Comparison of ENCODE assay signal across 15 cellular contexts in genomic region chr4:184396570-184397515, GRCh38.
DNase-seq lines count a peak whose midpoint lies in the region; ATAC-seq and TF ChIP-seq lines count a peak whose summit lies in the region.
"Had no signal": no experiment of that assay in that cellular context is flagged by ENCODE, and none has a peak within 500 bp of the region (broad histone marks: within the 10 kb centered on the region; RNA-seq: fewer than 3 reads in every experiment).

No MANE protein-coding gene starts in this region.

- no peak for TF ChIP-seq EP300 in stomach (IDR thresholded peaks at IDR 0.05)

- H3K27me3 Mint-ChIP-seq in activated CD8-positive, alpha-beta memory T cell treated with anti-CD3 and anti-CD28 coated beads, Interleukin-2, amount 10 ng/mL, durations not matched to agents 7 days and 5 days, result no peaks in the 10 kb centered on the region

- H3K4me1 ChIP-seq in Karpas-422 (ENCODE audit: low read length), result peaks cover 53% of the 10 kb centered on the region
- peaks cover 7 to 79% (median 28%) of the 10 kb centered on the region in 4 donors for H3K4me1 ChIP-seq in stomach

- no peaks in the 10 kb centered on the region for H3K79me2 ChIP-seq in Karpas-422 (ENCODE audit: low read length)

- TF ChIP-seq CTCF in stomach (IDR thresholded peaks at IDR 0.05), result no peak

- H3K27ac ChIP-seq in Karpas-422 (ENCODE audit: low read length) (peak overlapping the region; percentile 99), caudate nucleus (ENCODE audit: low read depth, low read length) (peak overlapping the region; percentile 76), stomach (peak overlapping the region in 4 of 5 donors; percentile 53 to 76 (median 66))
- H3K27ac ChIP-seq: cardiac muscle cell, epithelial cell of prostate, suprapubic skin had no signal

- H2AFZ ChIP-seq in Karpas-422 (ENCODE audit: low read length), result no peak overlapping the region

- peak overlapping the region; percentile 67 for H3K9ac ChIP-seq in Karpas-422 (ENCODE audit: low read length)

- H3K9me3 Mint-ChIP-seq in activated CD8-positive, alpha-beta memory T cell treated with anti-CD3 and anti-CD28 coated beads, Interleukin-2, amount 10 ng/mL, durations not matched to agents 7 days and 5 days (ENCODE audit: low read depth), result no peaks in the 10 kb centered on the region
- H3K9me3 Mint-ChIP-seq: neural crest cell had no signal

- peak overlapping the region; percentile 71 for H3K4me2 ChIP-seq in Karpas-422 (ENCODE audit: low read depth, low read length, poor library complexity, severe bottlenecking)

- peak overlapping the region; percentile 37 for H3K27ac Mint-ChIP-seq in activated CD8-positive, alpha-beta memory T cell treated with anti-CD3 and anti-CD28 coated beads, Interleukin-2, amount 10 ng/mL, durations not matched to agents 7 days and 5 days

- H3K4me1 Mint-ChIP-seq in activated CD8-positive, alpha-beta memory T cell treated with anti-CD3 and anti-CD28 coated beads, Interleukin-2, amount 10 ng/mL, durations not matched to agents 7 days and 5 days, result peaks cover 49% of the 10 kb centered on the region

- H3K4me3 ChIP-seq in Karpas-422 (ENCODE audit: low read length), result peak overlapping the region; percentile 32; the same call in 1 of the 2 replicates
- H3K4me3 ChIP-seq in stomach, result no peak overlapping the region
- H3K4me3 ChIP-seq: cardiac muscle cell, suprapubic skin had no signal

- no peak for DNase-seq in activated CD8-positive, alpha-beta memory T cell treated with anti-CD3 and anti-CD28 coated beads, Interleukin-2, amount 10 ng/mL, durations not matched to agents 7 days and 5 days
- DNase-seq in activated CD8-positive, alpha-beta memory T cell treated with anti-CD3 and anti-CD28 coated beads for 24 hours, result no peak
- DNase-seq in Karpas-422 (no peak), caudate nucleus (lab: John Stamatoyannopoulos, UW) (peak in 1 of 61 donors; percentile 19), stomach (no peak), activated gamma-delta T cell treated with Interleukin-2 at 50 U/mL for 16 hours (no peak), NCI-H1417 treated with DMSO at 0.1 percent for 48 hours (lab: John Stamatoyannopoulos, UW) (no peak), HuH-7.5 (ENCODE audit: low spot score) (no peak)
- DNase-seq: activated CD4-positive, alpha-beta T cell treated with anti-CD3 and anti-CD28 coated beads for 48 hours; DMS 273 treated with DMSO at 0.1 percent for 48 hours; OCI-M1 had no signal

- peak; percentile 27 for ATAC-seq in activated CD8-positive, alpha-beta memory T cell treated with anti-CD3 and anti-CD28 coated beads, Interleukin-2, amount 10 ng/mL, durations not matched to agents 7 days and 5 days

- 69 to 77% (median 74%) methylated on average over 15 of the region's 15 CpGs for WGBS in stomach, 5 donors

- no peaks in the 10 kb centered on the region for H3K9me2 ChIP-seq in Karpas-422 (replicated peaks; ENCODE audit: insufficient read depth, low read length)

- H4K20me1 ChIP-seq in Karpas-422 (ENCODE audit: insufficient read depth, low read depth, low read length), result no peaks in the 10 kb centered on the region

- no peaks in the 10 kb centered on the region for H3K9me3 ChIP-seq in Karpas-422 (ENCODE audit: low read length)
- no peaks in the 10 kb centered on the region for H3K9me3 ChIP-seq in stomach
- H3K9me3 ChIP-seq: suprapubic skin had no signal

- CTCF ChIA-PET in activated CD8-positive, alpha-beta memory T cell treated with anti-CD3 and anti-CD28 coated beads, Interleukin-2, amount 10 ng/mL, durations not matched to agents 7 days and 5 days (lab: Charles Lee), result no interaction called here

- H3K4me3 Mint-ChIP-seq in activated CD8-positive, alpha-beta memory T cell treated with anti-CD3 and anti-CD28 coated beads, Interleukin-2, amount 10 ng/mL, durations not matched to agents 7 days and 5 days, result no peak overlapping the region
- H3K4me3 Mint-ChIP-seq: neural crest cell had no signal

- H3K27me3 ChIP-seq in Karpas-422 (ENCODE audit: low read length), result no peaks in the 10 kb centered on the region
- no peaks in the 10 kb centered on the region for H3K27me3 ChIP-seq in stomach
- H3K27me3 ChIP-seq: cardiac muscle cell, suprapubic skin had no signal

- H3K36me3 ChIP-seq in Karpas-422 (ENCODE audit: insufficient read depth, low read length), result no peaks in the 10 kb centered on the region; the same call in 1 of the 2 replicates
- H3K36me3 ChIP-seq in stomach, result peaks cover 39 to 95% (median 88%) of the 10 kb centered on the region in 4 donors

- intact Hi-C loops in stomach (cut with DNase I; ENCODE audit: low total_unique reads), result no loop called here

- H3K36me3 Mint-ChIP-seq in activated CD8-positive, alpha-beta memory T cell treated with anti-CD3 and anti-CD28 coated beads, Interleukin-2, amount 10 ng/mL, durations not matched to agents 7 days and 5 days, result peaks cover 86% of the 10 kb centered on the region

- no peak for TF ChIP-seq POLR2A in stomach (IDR thresholded peaks at IDR 0.05)
